ENCODE assay signal across 19 cellular contexts in the genomic region with DNA sequence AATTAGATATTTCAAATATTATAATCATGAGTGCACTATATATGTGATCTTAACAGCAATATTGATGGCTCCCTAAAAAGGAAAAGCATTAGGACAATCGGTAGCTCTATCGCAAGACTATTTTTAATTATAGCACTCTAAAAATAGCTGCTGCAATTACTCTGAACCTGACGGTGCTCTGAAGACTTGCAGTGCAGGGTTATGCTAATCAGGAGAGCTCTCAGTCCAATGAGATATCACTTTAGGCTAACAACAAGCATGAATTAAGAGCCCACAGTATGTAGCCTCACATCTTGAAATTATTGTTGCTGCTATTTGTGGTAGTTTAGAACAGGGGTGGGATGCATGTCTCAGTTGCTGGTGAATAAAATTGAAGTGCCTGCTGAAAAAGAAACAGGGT.
DNase-seq lines count a peak whose midpoint lies in the region; ATAC-seq and TF ChIP-seq lines count a peak whose summit lies in the region.
"Had no signal": no experiment of that assay in that cellular context is flagged by ENCODE, and none has a peak within 500 bp of the region (broad histone marks: within the 10 kb centered on the region; RNA-seq: fewer than 3 reads in every experiment).

No MANE protein-coding gene starts in this region.

- H3K4me3 Mint-ChIP-seq in activated naive CD4-positive, alpha-beta T cell treated with anti-CD3 and anti-CD28 coated beads, Interleukin-2, amount 50 U/mL, for 24 hours: no peak overlapping the region

- H3K9me3 ChIP-seq in cardiac muscle cell (ENCODE audit: low read depth): no peaks in the 10 kb centered on the region
- H3K9me3 ChIP-seq in right cardiac atrium (ENCODE audit: control insufficient read depth, low read length): no peaks in the 10 kb centered on the region
- H3K9me3 ChIP-seq: SK-N-SH had no signal

- H3K9me3 Mint-ChIP-seq in activated naive CD4-positive, alpha-beta T cell treated with anti-CD3 and anti-CD28 coated beads, Interleukin-2, amount 50 U/mL, for 24 hours: no peaks in the 10 kb centered on the region

- H3K4me1 ChIP-seq in cardiac muscle cell (ENCODE audit: low read depth) (peaks cover 21% of the 10 kb centered on the region), right cardiac atrium (ENCODE audit: control insufficient read depth, insufficient read depth, low read length) (peaks cover 6% of the 10 kb centered on the region)

- no peak for TF ChIP-seq CTCF in cardiac muscle cell (IDR thresholded peaks at IDR 0.05; ENCODE audit: low read depth, low read length)

- WGBS in right cardiac atrium: 48% methylated on average over 3 of the region's 3 CpGs

- H3K27ac Mint-ChIP-seq in activated naive CD4-positive, alpha-beta T cell treated with anti-CD3 and anti-CD28 coated beads, Interleukin-2, amount 50 U/mL, for 24 hours: peak overlapping the region; percentile 10

- no peaks in the 10 kb centered on the region for H3K4me1 Mint-ChIP-seq in activated naive CD4-positive, alpha-beta T cell treated with anti-CD3 and anti-CD28 coated beads, Interleukin-2, amount 50 U/mL, for 24 hours

- no peaks in the 10 kb centered on the region for H3K36me3 ChIP-seq in cardiac muscle cell

- H3K27ac ChIP-seq in cardiac muscle cell (peak overlapping the region; percentile 18), right cardiac atrium (ENCODE audit: low read length) (no peak overlapping the region)
- H3K27ac ChIP-seq: C4-2B, KMS-11 had no signal

- intact Hi-C loops in right cardiac atrium (cut with DNase I): no loop called here
- intact Hi-C loops in head of caudate nucleus (cut with DNase I): no loop called here

- H3K27me3 Mint-ChIP-seq in activated naive CD4-positive, alpha-beta T cell treated with anti-CD3 and anti-CD28 coated beads, Interleukin-2, amount 50 U/mL, for 24 hours: no peaks in the 10 kb centered on the region

- no peaks in the 10 kb centered on the region for H3K36me3 Mint-ChIP-seq in activated naive CD4-positive, alpha-beta T cell treated with anti-CD3 and anti-CD28 coated beads, Interleukin-2, amount 50 U/mL, for 24 hours

- DNase-seq in activated naive CD4-positive, alpha-beta T cell treated with Interleukin-2 at 50 U/mL for 16 hours: no peak
- DNase-seq in cardiac muscle cell (ENCODE audit: low read depth in 1 of 2, low spot score in 1 of 2): peak in 1 of 2 donors; percentile 72
- DNase-seq in right cardiac atrium: no peak
- no peak for DNase-seq in islet precursor cell
- no peak for DNase-seq in head of caudate nucleus
- DNase-seq in stimulated activated CD4-positive, alpha-beta T cell treated with anti-CD3 and anti-CD28 coated beads, Interleukin-1b, Interleukin-23, amount 100 ng/mL, for 48 hours: no peak
- DNase-seq: 8988T, IMR-90, MV-4-11, NCI-H187, NCI-H446, NCI-H526, OCI-M1, SIG-M5, SK-N-SH had no signal

- H3K27me3 ChIP-seq in cardiac muscle cell (no peaks in the 10 kb centered on the region), right cardiac atrium (ENCODE audit: control insufficient read depth, insufficient read depth) (no peaks in the 10 kb centered on the region)

- ATAC-seq in right cardiac atrium: peak; percentile 67 to 75
- ATAC-seq: HCT116 had no signal

- H3K4me3 ChIP-seq in cardiac muscle cell: no peak overlapping the region
- H3K4me3 ChIP-seq in right cardiac atrium (ENCODE audit: low read length): no peak overlapping the region
